Comparison of ENCODE assay signal across 8 cellular contexts in genomic region chr13:50085063-50085462, GRCh38.
A peak's percentile ranks its signal among the peaks of the same experiment; 100 is the strongest.
DNase-seq lines count a peak whose midpoint lies in the region; ATAC-seq and TF ChIP-seq lines count a peak whose summit lies in the region.

No MANE protein-coding gene starts in this region.

- H3K27ac ChIP-seq in Karpas-422 (ENCODE audit: low read length) (peak overlapping the region; percentile 90), tibial artery (no peak overlapping the region)

- POLR2A ChIA-PET in activated CD8-positive, alpha-beta T cell treated with anti-CD3 and anti-CD28 coated beads for 36 hours (lab: Charles Lee), result interaction anchor here (1.3 to 1.4 kb wide), 3 partner anchors 19 to 88 kb away, joined by 3 to 6 read pairs (median 4); partner anchors contain the start of gene TRIM13

- H3K27me3 ChIP-seq in Karpas-422 (ENCODE audit: low read length) (no peaks in the 10 kb centered on the region), tibial artery (no peaks in the 10 kb centered on the region)

- DNase-seq in EL, result peak; percentile 56
- DNase-seq in Karpas-422, result no peak
- DNase-seq in activated CD8-positive, alpha-beta T cell treated with anti-CD3 and anti-CD28 coated beads for 36 hours, result no peak
- DNase-seq in iPS-NIHi7 (ENCODE audit: extremely low spot score), result peak; percentile 14
- DNase-seq in tibial artery, result no peak
- no peak for DNase-seq in islet precursor cell
- no peak for DNase-seq in OCI-M2 (lab: John Stamatoyannopoulos, UW; ENCODE audit: unreplicated experiment)

- H3K9me2 ChIP-seq in Karpas-422 (replicated peaks; ENCODE audit: insufficient read depth, low read length), result no peaks in the 10 kb centered on the region

- H3K9me3 Mint-ChIP-seq in activated CD8-positive, alpha-beta T cell treated with anti-CD3 and anti-CD28 coated beads for 36 hours, result no peaks in the 10 kb centered on the region

- H3K4me1 Mint-ChIP-seq in activated CD8-positive, alpha-beta T cell treated with anti-CD3 and anti-CD28 coated beads for 36 hours (ENCODE audit: low read depth), result peaks cover 21% of the 10 kb centered on the region

- intact Hi-C loops in activated CD8-positive, alpha-beta T cell treated with anti-CD3 and anti-CD28 coated beads for 36 hours (cut with micrococcal nuclease), result loop anchor here (10.0 kb wide), 1 partner anchor 720 kb away; no protein-coding TSS in a partner anchor
- intact Hi-C loops in tibial artery (cut with DNase I; ENCODE audit: low total_unique reads), result no loop called here

- CTCF ChIA-PET in activated CD8-positive, alpha-beta T cell treated with anti-CD3 and anti-CD28 coated beads for 36 hours (lab: Charles Lee), result interaction anchor here (0.7 to 8.2 kb wide), 34 partner anchors 9 to 827 kb away, joined by 3 to 82 read pairs (median 4); partner anchors contain the start of gene TRIM13

- peak; percentile 81 for TF ChIP-seq CTCF in activated CD8-positive, alpha-beta T cell treated with anti-CD3 and anti-CD28 coated beads for 36 hours (IDR thresholded peaks at IDR 0.05)
- peak; percentile 62 to 69 for TF ChIP-seq CTCF in tibial artery (IDR thresholded peaks at IDR 0.05)

- H3K27me3 Mint-ChIP-seq in activated CD8-positive, alpha-beta T cell treated with anti-CD3 and anti-CD28 coated beads for 36 hours, result no peaks in the 10 kb centered on the region

- H3K4me1 ChIP-seq in Karpas-422 (ENCODE audit: low read length) (peaks cover 59% of the 10 kb centered on the region), tibial artery (peaks cover 0 to 18% (median 7%) of the 10 kb centered on the region in 4 donors)

- H3K36me3 Mint-ChIP-seq in activated CD8-positive, alpha-beta T cell treated with anti-CD3 and anti-CD28 coated beads for 36 hours (ENCODE audit: low read depth), result peaks cover 21% of the 10 kb centered on the region

- peaks cover 91% of the 10 kb centered on the region for H3K79me2 ChIP-seq in Karpas-422 (ENCODE audit: low read length)

- H3K9ac ChIP-seq in Karpas-422 (ENCODE audit: low read length), result peak overlapping the region; percentile 78

- H4K20me1 ChIP-seq in Karpas-422 (ENCODE audit: insufficient read depth, low read depth, low read length), result peaks cover 5% of the 10 kb centered on the region; the same call in 1 of the 2 replicates

- H3K4me3 ChIP-seq in Karpas-422 (ENCODE audit: low read length), result peak overlapping the region; percentile 96; the same call in 1 of the 2 replicates
- H3K4me3 ChIP-seq in tibial artery, result no peak overlapping the region

- H3K9me3 ChIP-seq in Karpas-422 (ENCODE audit: low read length) (no peaks in the 10 kb centered on the region), tibial artery (no peaks in the 10 kb centered on the region)

- H2AFZ ChIP-seq in Karpas-422 (ENCODE audit: low read length), result no peak overlapping the region

- no peak overlapping the region for H3K27ac Mint-ChIP-seq in activated CD8-positive, alpha-beta T cell treated with anti-CD3 and anti-CD28 coated beads for 36 hours

- no peak overlapping the region for H3K4me3 Mint-ChIP-seq in activated CD8-positive, alpha-beta T cell treated with anti-CD3 and anti-CD28 coated beads for 36 hours

- ATAC-seq in activated CD8-positive, alpha-beta T cell treated with anti-CD3 and anti-CD28 coated beads for 36 hours, result no peak
- no peak for ATAC-seq in HG03175 (IDR thresholded peaks at IDR 0.05; ENCODE audit: unreplicated experiment)

- H3K36me3 ChIP-seq in Karpas-422 (ENCODE audit: insufficient read depth, low read length), result peaks cover 23% of the 10 kb centered on the region
- peaks cover 0 to 3% (median 0%) of the 10 kb centered on the region in 3 donors for H3K36me3 ChIP-seq in tibial artery

- H3K4me2 ChIP-seq in Karpas-422 (ENCODE audit: low read depth, low read length, poor library complexity, severe bottlenecking), result peak overlapping the region; percentile 78

Comparison
In these comparisons a context has a peak if more than half of its experiments do, and no peak if none do; other contexts are left out.
1. DNase-seq: peak in EL (single experiment) and iPS-NIHi7 (single experiment); none in Karpas-422 (single experiment), activated CD8-positive, alpha-beta T cell treated with anti-CD3 and anti-CD28 coated beads for 36 hours (single experiment), tibial artery (0 of 2), islet precursor cell (single experiment) and OCI-M2 (single experiment).